In genomic region chr3:194134757-194135515, GRCh38 we compare ENCODE assay signal across 8 cellular contexts.
DNase-seq lines count a peak whose midpoint lies in the region; ATAC-seq and TF ChIP-seq lines count a peak whose summit lies in the region.

No MANE protein-coding gene starts in this region.

- ATAC-seq in GM21381 (IDR thresholded peaks at IDR 0.05; ENCODE audit: unreplicated experiment): peak; percentile 35

- H3K9me3 Mint-ChIP-seq in activated T-cell treated with anti-CD3 and anti-CD28 coated beads, Interleukin-2, amount 50 U/mL, for 24 hours: no peaks in the 10 kb centered on the region

- H3K9ac ChIP-seq in OCI-LY1 (ENCODE audit: low read length) (peak overlapping the region; percentile 53; the same call in 1 of the 2 replicates), muscle layer of colon (ENCODE audit: low read length) (peak overlapping the region; percentile 62)

- H3F3A ChIP-seq in OCI-LY1 (ENCODE audit: insufficient read depth, low read length): 0 out of 2 replicates have a peak, but pooled peaks cover 3% of the 10 kb centered on the region

- H3K4me3 ChIP-seq in OCI-LY1 (ENCODE audit: low read depth, low read length, poor library complexity, severe bottlenecking): peak overlapping the region; percentile 69
- H3K4me3 ChIP-seq in muscle layer of colon (ENCODE audit: low read depth in 1 of 2, low read length in 2 of 2): peak overlapping the region; percentile 64 to 78

- TF ChIP-seq CTCF in OCI-LY1 (IDR thresholded peaks at IDR 0.05; ENCODE audit: low read length): no peak

- no peak overlapping the region for H3K27ac ChIP-seq in OCI-LY1 (ENCODE audit: low read depth, low read length, poor library complexity, severe bottlenecking)
- H3K27ac ChIP-seq in muscle layer of colon (ENCODE audit: low read depth, low read length): peak overlapping the region; percentile 94

- peak overlapping the region; percentile 74 for H3K4me2 ChIP-seq in OCI-LY1 (ENCODE audit: low read length)

- H3K27me3 Mint-ChIP-seq in activated T-cell treated with anti-CD3 and anti-CD28 coated beads, Interleukin-2, amount 50 U/mL, for 24 hours: peaks cover 80% of the 10 kb centered on the region

- H3K4me1 Mint-ChIP-seq in activated T-cell treated with anti-CD3 and anti-CD28 coated beads, Interleukin-2, amount 50 U/mL, for 24 hours (ENCODE audit: low read depth): peaks cover 46% of the 10 kb centered on the region

- H3K27ac Mint-ChIP-seq in activated T-cell treated with anti-CD3 and anti-CD28 coated beads, Interleukin-2, amount 50 U/mL, for 24 hours: peak overlapping the region; percentile 87

- no peaks in the 10 kb centered on the region for H4K20me1 ChIP-seq in OCI-LY1 (ENCODE audit: insufficient read depth, low read length)

- peak overlapping the region; percentile 71 for H3K4me3 Mint-ChIP-seq in activated T-cell treated with anti-CD3 and anti-CD28 coated beads, Interleukin-2, amount 50 U/mL, for 24 hours

- TF ChIP-seq POLR2A in erythroblast (IDR thresholded peaks at IDR 0.05; ENCODE audit: low read length): no peak

- no peaks in the 10 kb centered on the region for H3K79me2 ChIP-seq in OCI-LY1 (ENCODE audit: insufficient read depth, low read length)

- no peak overlapping the region for H2AFZ ChIP-seq in OCI-LY1 (ENCODE audit: low read length)

- no peaks in the 10 kb centered on the region; the same call in 1 of the 2 replicates for H3K27me3 ChIP-seq in OCI-LY1 (ENCODE audit: insufficient read depth, low read length)
- no peaks in the 10 kb centered on the region for H3K27me3 ChIP-seq in muscle layer of colon (ENCODE audit: control insufficient read depth in 1 of 2, insufficient read depth in 2 of 2, low read length in 2 of 2)

- no peaks in the 10 kb centered on the region for H3K36me3 Mint-ChIP-seq in activated T-cell treated with anti-CD3 and anti-CD28 coated beads, Interleukin-2, amount 50 U/mL, for 24 hours (ENCODE audit: low read depth)

- H3K9me3 ChIP-seq in OCI-LY1 (ENCODE audit: low read length) (no peaks in the 10 kb centered on the region), muscle layer of colon (ENCODE audit: low read length) (no peaks in the 10 kb centered on the region)

- H3K9me2 ChIP-seq in OCI-LY1 (ENCODE audit: low read depth, low read length): no peaks in the 10 kb centered on the region

- peaks cover 52% of the 10 kb centered on the region for H3K4me1 ChIP-seq in OCI-LY1 (ENCODE audit: insufficient read depth, low read length, severe bottlenecking)
- peaks cover 33% of the 10 kb centered on the region for H3K4me1 ChIP-seq in muscle layer of colon (ENCODE audit: insufficient read depth, low read length)

- H3K36me3 ChIP-seq in OCI-LY1 (ENCODE audit: insufficient read depth, low read length) (no peaks in the 10 kb centered on the region), muscle layer of colon (ENCODE audit: insufficient read depth, low read length) (no peaks in the 10 kb centered on the region)

- peak; percentile 95 for DNase-seq in COLO829 (ENCODE audit: low spot score)
- DNase-seq in HuH-7 (ENCODE audit: low spot score): peak; percentile 87
- peak; percentile 88 for DNase-seq in activated T-cell treated with anti-CD3 and anti-CD28 coated beads, Interleukin-2, amount 50 U/mL, for 24 hours
- peak; percentile 90 for DNase-seq in erythroblast (lab: John Stamatoyannopoulos, UW)
- peak; percentile 59 to 76 for DNase-seq in stimulated activated CD8-positive, alpha-beta memory T cell treated with anti-CD3 and anti-CD28 coated beads, Interleukin-7, amount 100 ng/mL, for 4 hours (ENCODE audit: low read depth in 2 of 2)
